10 cellular contexts compared by ENCODE assay signal in the genomic region with DNA sequence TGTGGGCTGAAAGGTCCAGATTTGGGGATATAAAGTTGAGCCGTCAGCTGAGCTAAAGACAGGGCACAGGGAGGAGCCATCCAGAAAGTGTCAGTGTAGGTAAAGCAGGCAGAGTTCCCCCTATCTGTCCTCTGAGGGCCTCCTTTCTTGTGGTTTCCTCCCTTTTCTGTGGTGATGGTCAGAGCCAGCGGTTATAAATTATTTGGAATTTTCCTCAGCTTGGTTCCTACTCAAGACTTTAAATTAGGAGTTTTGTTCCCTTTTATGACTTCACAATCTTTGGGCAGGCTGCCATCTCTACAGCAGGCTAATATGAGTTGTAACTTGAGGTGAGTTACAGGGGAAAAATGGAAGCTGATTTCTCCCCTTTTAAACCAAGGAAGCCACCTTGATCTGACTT. TPM values are rescaled to one million over a fixed set of nuclear protein-coding genes. Genes with fewer than 3 reads are reported as not detected.
DNase-seq lines count a peak whose midpoint lies in the region; TF ChIP-seq lines count a peak whose summit lies in the region.
"Had no signal": no experiment of that assay in that cellular context is flagged by ENCODE, and none has a peak within 500 bp of the region (broad histone marks: within the 10 kb centered on the region; RNA-seq: fewer than 3 reads in every experiment).

No MANE protein-coding gene starts in this region.

- no peak overlapping the region for H3K9ac ChIP-seq in adipocyte (ENCODE audit: low read length)

- TF ChIP-seq POLR2A in vagina (IDR thresholded peaks at IDR 0.05), result no peak

- peaks cover 61% of the 10 kb centered on the region for H3K4me1 ChIP-seq in adipocyte (ENCODE audit: control insufficient read depth, insufficient read depth, low read length)
- H3K4me1 ChIP-seq in vagina, result peaks cover 76% of the 10 kb centered on the region
- no peaks in the 10 kb centered on the region for H3K4me1 ChIP-seq in HAP-1

- H3K27me3 ChIP-seq in adipocyte (replicated peaks; ENCODE audit: control insufficient read depth, insufficient read depth, low read length) (no peaks in the 10 kb centered on the region), vagina (no peaks in the 10 kb centered on the region), HAP-1 (ENCODE audit: low read depth) (no peaks in the 10 kb centered on the region), dorsolateral prefrontal cortex (no peaks in the 10 kb centered on the region)

- H3K27ac ChIP-seq in vagina, result peak overlapping the region; percentile 56
- H3K27ac ChIP-seq in dorsolateral prefrontal cortex, result peak overlapping the region in 1 of 59 donors; percentile 5
- H3K27ac ChIP-seq: WERI-Rb-1 had no signal

- H3K4me3 ChIP-seq in adipocyte (ENCODE audit: low read length), result no peak overlapping the region
- no peak overlapping the region for H3K4me3 ChIP-seq in vagina
- H3K4me3 ChIP-seq in HAP-1, result no peak overlapping the region
- H3K4me3 ChIP-seq in dorsolateral prefrontal cortex, result no peak overlapping the region

- DNase-seq in SKM-1 treated with dmso at 0.1 percent for 144 hours (lab: John Stamatoyannopoulos, UW; ENCODE audit: unreplicated experiment), result peak; percentile 41
- DNase-seq in SKM-1 (lab: John Stamatoyannopoulos, UW; ENCODE audit: unreplicated experiment), result no peak
- peak; percentile 86 for DNase-seq in adipocyte (ENCODE audit: low read depth)
- peak; percentile 90 for DNase-seq in iris pigment epithelial cell (ENCODE audit: low read depth)
- no peak for DNase-seq in vagina (ENCODE audit: extremely low spot score in 2 of 2)
- no peak for DNase-seq in HAP-1 (ENCODE audit: low spot score in 2 of 2)
- DNase-seq in DMS79 (lab: John Stamatoyannopoulos, UW), result no peak
- no peak for DNase-seq in dorsolateral prefrontal cortex
- DNase-seq: NCI-H1930, WERI-Rb-1 had no signal

- no peak for TF ChIP-seq CTCF in vagina (IDR thresholded peaks at IDR 0.05)
- TF ChIP-seq CTCF in dorsolateral prefrontal cortex (IDR thresholded peaks at IDR 0.05 in 54 of 56, conservative IDR thresholded peaks at IDR 0.05 in 2 of 56; ENCODE audit: low read depth in 1 of 56, partially characterized antibody in 56 of 56), result no peak

- in situ Hi-C loops in HAP-1 (cut with MboI; ENCODE audit: low sequenced_read_pairs), result no loop called here

- H3K36me3 ChIP-seq in adipocyte (ENCODE audit: control insufficient read depth, insufficient read depth, low read length, severe bottlenecking), result no peaks in the 10 kb centered on the region
- no peaks in the 10 kb centered on the region for H3K36me3 ChIP-seq in vagina
- no peaks in the 10 kb centered on the region for H3K36me3 ChIP-seq in HAP-1 (replicated peaks)
- H3K36me3 ChIP-seq: WERI-Rb-1 had no signal

- H3K9me3 ChIP-seq in adipocyte (ENCODE audit: control insufficient read depth, low read length) (no peaks in the 10 kb centered on the region), vagina (no peaks in the 10 kb centered on the region), HAP-1 (no peaks in the 10 kb centered on the region)

- intact Hi-C loops in vagina (cut with DNase I), result no loop called here
- intact Hi-C loops in dorsolateral prefrontal cortex (cut with DNase I), result no loop called here

RNA-seq across cellular contexts. Expression of a gene that starts 55.2 kb away (rescaled TPM):
- total RNA-seq in vagina (147 TPM), dorsolateral prefrontal cortex (10 to 100 TPM; 29.4 to 98.8 (median 48.0) TPM)

Comparison
In these comparisons a context has a peak if more than half of its experiments do, and no peak if none do; other contexts are left out.
1. DNase-seq: peak in SKM-1 treated with dmso at 0.1 percent for 144 hours (single experiment), adipocyte (single experiment) and iris pigment epithelial cell (single experiment); none in SKM-1 (single experiment), vagina (0 of 2), HAP-1 (0 of 2), DMS79 (single experiment) and dorsolateral prefrontal cortex (0 of 10).